1 cellular context compared by ENCODE assay signal in the genomic region with DNA sequence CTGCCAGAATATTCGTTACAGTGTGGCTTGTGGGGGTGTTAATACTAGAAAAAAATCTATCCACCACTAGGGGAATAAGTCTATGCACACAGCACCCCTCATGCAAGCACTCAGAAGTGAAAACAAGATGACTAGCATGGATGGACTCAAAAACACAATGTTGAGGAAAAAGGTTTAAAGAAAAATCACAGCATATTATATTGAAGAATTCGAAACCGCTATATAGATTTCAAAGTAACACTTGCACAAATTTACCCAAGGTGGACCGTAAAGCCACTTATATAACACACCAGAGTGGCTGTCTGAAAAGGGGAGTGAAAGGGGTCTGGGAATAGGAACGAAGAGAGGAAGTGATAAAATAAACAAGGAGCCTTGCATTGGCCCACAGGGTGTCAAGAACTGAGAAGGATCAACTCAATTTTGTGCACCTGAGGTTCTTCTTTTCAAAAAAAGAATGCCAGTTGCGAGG.
A peak's percentile ranks its signal among the peaks of the same experiment; 100 is the strongest.
TF ChIP-seq lines count a peak whose summit lies in the region.

No MANE protein-coding gene starts in this region.

TF ChIP-seq in H1, 55 proteins besides CTCF, POLR2A, EP300 and RAD21:
- no peak for TF ChIP-seq CTBP2 (IDR thresholded peaks at IDR 0.05; ENCODE audit: borderline replicate concordance, insufficient read depth, insufficient read length, low read length)
- TF ChIP-seq SAP30 (IDR thresholded peaks at IDR 0.05; ENCODE audit: insufficient read depth, insufficient replicate concordance, low read length): peak; percentile 70
- no peak for TF ChIP-seq PHF8 (conservative IDR thresholded peaks at IDR 0.05; ENCODE audit: low read depth, low read length)
- 0 out of 4 replicates have a peak, but pooled peaks of 1 of the 2 experiments have one; percentile 33 for TF ChIP-seq HDAC2 (IDR thresholded peaks at IDR 0.05; ENCODE audit: borderline replicate concordance in 1 of 2, low read depth in 2 of 2, low read length in 2 of 2)
TF ChIP-seq in H1: peak in this region for 2.
